Comparison of ENCODE assay signal across 1 cellular context in genomic region chr10:17547026-17547425, GRCh38.
TF ChIP-seq lines count a peak whose summit lies in the region.

No MANE protein-coding gene starts in this region.

TF ChIP-seq in GM23338, 12 proteins besides CTCF, POLR2A, EP300 and RAD21 (continued from another document):
- TF ChIP-seq ZNF462 (CRISPR knock-in tag; IDR thresholded peaks at IDR 0.05) (no peak), ETS1 (IDR thresholded peaks at IDR 0.05) (no peak), REST (IDR thresholded peaks at IDR 0.05; ENCODE audit: unreplicated experiment) (no peak)
